8 cellular contexts compared by ENCODE assay signal in the genomic region with DNA sequence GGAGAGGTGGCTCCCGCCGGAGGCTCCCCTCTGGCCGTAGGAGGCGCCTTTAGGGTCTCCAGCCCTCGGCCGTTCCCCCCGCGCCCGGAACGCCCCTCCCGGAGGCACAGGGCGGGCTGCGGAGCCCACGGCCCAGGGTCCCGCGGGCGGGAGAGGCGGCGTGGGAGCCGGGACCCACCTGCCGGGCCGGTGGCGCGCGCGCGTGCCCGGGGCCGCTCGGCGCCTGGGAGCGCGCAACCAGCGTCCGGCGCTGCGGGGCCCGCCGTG. TPM values are rescaled to one million over a fixed set of nuclear protein-coding genes. Genes with fewer than 3 reads are reported as not detected.
DNase-seq lines count a peak whose midpoint lies in the region; ATAC-seq and TF ChIP-seq lines count a peak whose summit lies in the region.

A gene with protein sequence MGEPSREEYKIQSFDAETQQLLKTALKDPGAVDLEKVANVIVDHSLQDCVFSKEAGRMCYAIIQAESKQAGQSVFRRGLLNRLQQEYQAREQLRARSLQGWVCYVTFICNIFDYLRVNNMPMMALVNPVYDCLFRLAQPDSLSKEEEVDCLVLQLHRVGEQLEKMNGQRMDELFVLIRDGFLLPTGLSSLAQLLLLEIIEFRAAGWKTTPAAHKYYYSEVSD (minus strand): TSS at position 266 of the 267 bp plus-strand sequence. CDS start 1,036 bp downstream, outside the sequence.

- no CpG with 5 or more reads among the region's 39 CpGs for WGBS in gastroesophageal sphincter (ENCODE audit: low coverage in 1 of 2), 2 donors

- H3K4me3 ChIP-seq in WI38 (ENCODE audit: low read depth, low read length) (peak within 1 kb of the TSS; percentile 87), gastroesophageal sphincter (peak within 1 kb of the TSS; percentile 77 to 91)

- H3K27ac Mint-ChIP-seq in activated CD8-positive, alpha-beta memory T cell treated with anti-CD3 and anti-CD28 coated beads, Interleukin-2, amount 10 ng/mL, durations not matched to agents 7 days and 5 days = peak within 1 kb of the TSS; percentile 87
- peak within 1 kb of the TSS; percentile 97 for H3K27ac Mint-ChIP-seq in progenitor cell of endocrine pancreas

- H3K36me3 Mint-ChIP-seq in activated CD8-positive, alpha-beta memory T cell treated with anti-CD3 and anti-CD28 coated beads, Interleukin-2, amount 10 ng/mL, durations not matched to agents 7 days and 5 days = peaks cover 17% of the 10 kb centered on the region
- peaks cover 2% of the 10 kb centered on the region for H3K36me3 Mint-ChIP-seq in progenitor cell of endocrine pancreas (ENCODE audit: insufficient read depth)

- peaks cover 0 to 20% of the 10 kb centered on the region in 2 donors for H3K36me3 ChIP-seq in gastroesophageal sphincter

- no peaks in the 10 kb centered on the region for H3K27me3 Mint-ChIP-seq in activated CD8-positive, alpha-beta memory T cell treated with anti-CD3 and anti-CD28 coated beads, Interleukin-2, amount 10 ng/mL, durations not matched to agents 7 days and 5 days
- H3K27me3 Mint-ChIP-seq in progenitor cell of endocrine pancreas = no peaks in the 10 kb centered on the region

- H3K27me3 ChIP-seq in gastroesophageal sphincter = no peaks in the 10 kb centered on the region

- no peak for DNase-seq in activated CD8-positive, alpha-beta memory T cell treated with anti-CD3 and anti-CD28 coated beads, Interleukin-2, amount 10 ng/mL, durations not matched to agents 7 days and 5 days
- no peak for DNase-seq in activated CD8-positive, alpha-beta memory T cell treated with anti-CD3 and anti-CD28 coated beads, Interleukin-2, amount 50 U/mL, for 48 hours
- DNase-seq in progenitor cell of endocrine pancreas (ENCODE audit: low spot score, unreplicated experiment) (no peak), GM20000 (ENCODE audit: low spot score) (no peak), T1000 (lab: John Stamatoyannopoulos, UW) (no peak), 8988T (no peak)

- H3K9me3 ChIP-seq in gastroesophageal sphincter = no peaks in the 10 kb centered on the region

- peak; percentile 20 to 86 for TF ChIP-seq POLR2A in gastroesophageal sphincter (IDR thresholded peaks at IDR 0.05)

- peak; percentile 31 for ATAC-seq in activated CD8-positive, alpha-beta memory T cell treated with anti-CD3 and anti-CD28 coated beads, Interleukin-2, amount 10 ng/mL, durations not matched to agents 7 days and 5 days
- ATAC-seq in gastroesophageal sphincter = no peak

- CTCF ChIA-PET in activated CD8-positive, alpha-beta memory T cell treated with anti-CD3 and anti-CD28 coated beads, Interleukin-2, amount 10 ng/mL, durations not matched to agents 7 days and 5 days (lab: Charles Lee) = interaction anchor here (0.6 to 5.8 kb wide), 44 partner anchors 8 to 362 kb away, joined by 3 to 95 read pairs (median 4); a partner anchor contains a TSS

- no peak for TF ChIP-seq EP300 in gastroesophageal sphincter (IDR thresholded peaks at IDR 0.05)

- peak within 1 kb of the TSS; percentile 86 for H3K4me3 Mint-ChIP-seq in activated CD8-positive, alpha-beta memory T cell treated with anti-CD3 and anti-CD28 coated beads, Interleukin-2, amount 10 ng/mL, durations not matched to agents 7 days and 5 days
- peak within 1 kb of the TSS; percentile 78 for H3K4me3 Mint-ChIP-seq in progenitor cell of endocrine pancreas (ENCODE audit: low read depth)

- peaks cover 0 to 50% (median 21%) of the 10 kb centered on the region in 3 donors for H3K4me1 ChIP-seq in gastroesophageal sphincter

- peaks cover 37% of the 10 kb centered on the region for H3K4me1 Mint-ChIP-seq in activated CD8-positive, alpha-beta memory T cell treated with anti-CD3 and anti-CD28 coated beads, Interleukin-2, amount 10 ng/mL, durations not matched to agents 7 days and 5 days
- peaks cover 14% of the 10 kb centered on the region for H3K4me1 Mint-ChIP-seq in progenitor cell of endocrine pancreas (ENCODE audit: low read depth)

- H3K27ac ChIP-seq in gastroesophageal sphincter = peak within 1 kb of the TSS; percentile 94 to 99 (median 96)

- no peak for TF ChIP-seq CTCF in WI38 (IDR thresholded peaks at IDR 0.05; ENCODE audit: low read depth, low read length)
- TF ChIP-seq CTCF in gastroesophageal sphincter (IDR thresholded peaks at IDR 0.05) = no peak
- no peak for TF ChIP-seq CTCF in progenitor cell of endocrine pancreas (IDR thresholded peaks at IDR 0.05; ENCODE audit: unreplicated experiment)
- TF ChIP-seq CTCF in GM20000 (IDR thresholded peaks at IDR 0.05; ENCODE audit: extremely low read depth, missing control alignments) = no peak

- H3K9me3 Mint-ChIP-seq in activated CD8-positive, alpha-beta memory T cell treated with anti-CD3 and anti-CD28 coated beads, Interleukin-2, amount 10 ng/mL, durations not matched to agents 7 days and 5 days (ENCODE audit: low read depth) = no peaks in the 10 kb centered on the region
- no peaks in the 10 kb centered on the region for H3K9me3 Mint-ChIP-seq in progenitor cell of endocrine pancreas (ENCODE audit: low read depth)

RNA-seq across cellular contexts. Expression of the gene that starts here (rescaled TPM):
- 10 to 100 TPM; 56.9 to 58.5 TPM for total RNA-seq in activated CD8-positive, alpha-beta memory T cell treated with anti-CD3 and anti-CD28 coated beads, Interleukin-2, amount 10 ng/mL, durations not matched to agents 7 days and 5 days
- total RNA-seq in gastroesophageal sphincter = 10 to 100 TPM; 28.5 to 50.7 (median 44.4) TPM
- 14.8 and 16.3 TPM in 2 replicates for total RNA-seq in progenitor cell of endocrine pancreas
